ENCODE assay signal across 15 cellular contexts in the genomic region with DNA sequence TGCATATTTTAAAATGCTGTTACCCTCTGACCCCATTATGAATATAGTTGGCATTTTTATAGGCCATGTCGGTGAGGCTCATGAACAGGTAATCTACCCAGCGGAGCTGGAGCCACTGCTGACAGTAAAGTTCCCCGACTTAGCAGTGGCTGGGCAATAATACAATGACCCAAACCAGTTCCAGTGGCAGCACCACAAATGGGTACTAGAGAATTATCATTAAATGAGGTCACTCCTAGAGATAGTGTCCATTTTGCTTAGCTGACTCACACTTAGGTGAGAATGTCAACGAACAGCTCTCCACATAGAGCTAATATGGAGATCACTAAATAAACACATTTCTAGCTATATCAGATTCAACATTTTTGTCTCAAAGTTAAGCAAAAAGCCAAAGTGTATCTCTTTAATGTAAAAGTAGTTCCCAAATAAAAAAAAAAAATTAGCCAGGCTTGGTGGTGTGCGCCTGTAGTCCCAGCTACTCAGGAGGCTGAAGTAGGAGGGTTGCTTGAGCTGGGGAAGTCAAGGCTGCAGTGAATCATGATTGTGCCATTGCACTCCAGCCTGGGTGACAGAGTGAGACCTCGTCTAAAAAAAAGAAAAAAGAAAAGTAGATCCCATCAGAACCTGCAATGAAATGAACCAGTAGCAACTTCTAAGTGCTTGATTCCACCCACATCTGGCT. TPM values are rescaled to one million over a fixed set of nuclear protein-coding genes. Genes with fewer than 3 reads are reported as not detected.
DNase-seq lines count a peak whose midpoint lies in the region; ATAC-seq and TF ChIP-seq lines count a peak whose summit lies in the region.
"Had no signal": no experiment of that assay in that cellular context is flagged by ENCODE, and none has a peak within 500 bp of the region (broad histone marks: within the 10 kb centered on the region; RNA-seq: fewer than 3 reads in every experiment).

No MANE protein-coding gene starts in this region.

- no peak overlapping the region for H3K4me3 ChIP-seq in HEK293 (ENCODE audit: low read depth, low read length)
- no peak overlapping the region for H3K4me3 ChIP-seq in body of pancreas
- no peak overlapping the region for H3K4me3 ChIP-seq in smooth muscle cell

- no peak for DNase-seq in body of pancreas
- no peak for DNase-seq in left colon
- no peak for DNase-seq in smooth muscle cell (lab: John Stamatoyannopoulos, UW; ENCODE audit: unreplicated experiment)
- no peak for DNase-seq in SKM-1 treated with dmso at 0.1 percent for 144 hours (lab: John Stamatoyannopoulos, UW; ENCODE audit: unreplicated experiment)
- DNase-seq in HuH-7.5 (ENCODE audit: low spot score): no peak
- DNase-seq: activated CD4-positive, alpha-beta T cell treated with anti-CD3 and anti-CD28 coated beads for 1 hour; activated naive CD4-positive, alpha-beta T cell treated with anti-CD3 and anti-CD28 coated beads, Interleukin-2, amount 50 U/mL, for 16 hours; central memory CD4-positive, alpha-beta T cell; head of caudate nucleus; natural killer cell; NCI-H2081 treated with DMSO at 0.1 percent for 48 hours; stimulated activated CD4-positive, alpha-beta T cell treated with anti-CD3 and anti-CD28 coated beads, Interleukin-4, amount 100 ng/mL, for 1 hour had no signal

- H4K20me1 ChIP-seq in smooth muscle cell (ENCODE audit: low read depth): peaks cover 14% of the 10 kb centered on the region

- no peaks in the 10 kb centered on the region for H3F3A ChIP-seq in smooth muscle cell (ENCODE audit: low read depth)

- H3K27ac ChIP-seq in HEK293 (ENCODE audit: extremely low read depth, low read depth, low read length) (no peak overlapping the region), body of pancreas (peak overlapping the region in 2 of 4 donors; percentile 10 to 49), smooth muscle cell (ENCODE audit: low read depth) (peak overlapping the region; percentile 34)

- peaks cover 31% of the 10 kb centered on the region for H3K79me2 ChIP-seq in smooth muscle cell (ENCODE audit: low read depth)

- POLR2A ChIA-PET in HEK293 (lab: Yijun Ruan, JAX): no interaction called here

- no peak overlapping the region for H3K9ac ChIP-seq in smooth muscle cell (ENCODE audit: low read depth)

- H3K27me3 ChIP-seq in body of pancreas (no peaks in the 10 kb centered on the region), smooth muscle cell (ENCODE audit: low read depth) (no peaks in the 10 kb centered on the region)

- 64 to 72% methylated on average over 6 of the region's 6 CpGs for WGBS in body of pancreas, 2 donors
- 89% methylated on average over 6 of the region's 6 CpGs for WGBS in smooth muscle cell (ENCODE audit: low lambda C conversion rate)

- intact Hi-C loops in body of pancreas (cut with DNase I): loop anchor here (10.0 kb wide), 1 partner anchor 85 kb away; no protein-coding TSS in a partner anchor
- intact Hi-C loops in left colon (cut with DNase I, micrococcal nuclease): loop anchor here (5.0 to 10.0 kb wide), 2 partner anchors 85 to 87 kb away; no protein-coding TSS in a partner anchor

- no peak for TF ChIP-seq POLR2A in body of pancreas (IDR thresholded peaks at IDR 0.05)

- peaks cover 0 to 7% of the 10 kb centered on the region in 2 experiments; a peak in 1 of 3 replicates for H3K36me3 ChIP-seq in HEK293 (ENCODE audit: control insufficient read depth in 2 of 2, insufficient read depth in 1 of 2, low read length in 2 of 2)
- no peaks in the 10 kb centered on the region for H3K36me3 ChIP-seq in body of pancreas (replicated peaks in 1 of 2; ENCODE audit: insufficient read depth in 1 of 2, low read depth in 2 of 2)
- H3K36me3 ChIP-seq in smooth muscle cell (ENCODE audit: low read depth): no peaks in the 10 kb centered on the region

- H3K4me1 ChIP-seq in HEK293 (ENCODE audit: control insufficient read depth, insufficient read depth, low read length) (peaks cover 10% of the 10 kb centered on the region), body of pancreas (peaks cover 13% of the 10 kb centered on the region), smooth muscle cell (ENCODE audit: low read depth) (peaks cover 6% of the 10 kb centered on the region)

- TF ChIP-seq CTCF in HEK293 (tag by site-specific recombination; IDR thresholded peaks at IDR 0.05) (no peak), body of pancreas (IDR thresholded peaks at IDR 0.05) (no peak), smooth muscle cell (IDR thresholded peaks at IDR 0.05; ENCODE audit: borderline replicate concordance, insufficient read depth, poor library complexity, severe bottlenecking) (no peak)

- ATAC-seq in body of pancreas (peak; percentile 59), left colon (peak; percentile 78), GM21515 (IDR thresholded peaks at IDR 0.05; ENCODE audit: unreplicated experiment) (no peak), HG02885 (IDR thresholded peaks at IDR 0.05; ENCODE audit: poor library complexity, unreplicated experiment) (no peak)
- ATAC-seq: natural killer cell had no signal

- CTCF ChIA-PET in HEK293 (lab: Yijun Ruan, JAX): interaction anchor here (0.6 to 1.4 kb wide), 5 partner anchors 8 to 520 kb away, joined by 3 to 8 read pairs (median 3); a partner anchor contains a TSS

- H3K9me3 ChIP-seq in HEK293 (ENCODE audit: control insufficient read depth, insufficient read depth, low read depth, low read length): no peaks in the 10 kb centered on the region
- no peaks in the 10 kb centered on the region for H3K9me3 ChIP-seq in body of pancreas
- no peaks in the 10 kb centered on the region for H3K9me3 ChIP-seq in smooth muscle cell (replicated peaks; ENCODE audit: low read depth)

- H3K4me2 ChIP-seq in smooth muscle cell: no peak overlapping the region

- H2AFZ ChIP-seq in smooth muscle cell (ENCODE audit: low read depth): no peak overlapping the region

TF ChIP-seq in HEK293, 187 proteins besides CTCF, POLR2A, EP300 and RAD21 (continues in another document):
- TF ChIP-seq, protein P1, sequence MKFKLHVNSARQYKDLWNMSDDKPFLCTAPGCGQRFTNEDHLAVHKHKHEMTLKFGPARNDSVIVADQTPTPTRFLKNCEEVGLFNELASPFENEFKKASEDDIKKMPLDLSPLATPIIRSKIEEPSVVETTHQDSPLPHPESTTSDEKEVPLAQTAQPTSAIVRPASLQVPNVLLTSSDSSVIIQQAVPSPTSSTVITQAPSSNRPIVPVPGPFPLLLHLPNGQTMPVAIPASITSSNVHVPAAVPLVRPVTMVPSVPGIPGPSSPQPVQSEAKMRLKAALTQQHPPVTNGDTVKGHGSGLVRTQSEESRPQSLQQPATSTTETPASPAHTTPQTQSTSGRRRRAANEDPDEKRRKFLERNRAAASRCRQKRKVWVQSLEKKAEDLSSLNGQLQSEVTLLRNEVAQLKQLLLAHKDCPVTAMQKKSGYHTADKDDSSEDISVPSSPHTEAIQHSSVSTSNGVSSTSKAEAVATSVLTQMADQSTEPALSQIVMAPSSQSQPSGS (tag by site-specific recombination; IDR thresholded peaks at IDR 0.05; ENCODE audit: low read depth): 0 out of 2 replicates have a peak, but pooled peaks have one; percentile 4
- no peak for TF ChIP-seq ZNF585B (tag by site-specific recombination; IDR thresholded peaks at IDR 0.05)
- TF ChIP-seq HOXC10 (CRISPR knock-in tag; IDR thresholded peaks at IDR 0.05): no peak
- TF ChIP-seq, protein P2, sequence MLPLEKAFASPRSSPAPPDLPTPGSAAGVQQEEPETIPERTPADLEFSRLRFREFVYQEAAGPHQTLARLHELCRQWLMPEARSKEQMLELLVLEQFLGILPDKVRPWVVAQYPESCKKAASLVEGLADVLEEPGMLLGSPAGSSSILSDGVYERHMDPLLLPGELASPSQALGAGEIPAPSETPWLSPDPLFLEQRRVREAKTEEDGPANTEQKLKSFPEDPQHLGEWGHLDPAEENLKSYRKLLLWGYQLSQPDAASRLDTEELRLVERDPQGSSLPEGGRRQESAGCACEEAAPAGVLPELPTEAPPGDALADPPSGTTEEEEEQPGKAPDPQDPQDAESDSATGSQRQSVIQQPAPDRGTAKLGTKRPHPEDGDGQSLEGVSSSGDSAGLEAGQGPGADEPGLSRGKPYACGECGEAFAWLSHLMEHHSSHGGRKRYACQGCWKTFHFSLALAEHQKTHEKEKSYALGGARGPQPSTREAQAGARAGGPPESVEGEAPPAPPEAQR (tag by site-specific recombination; IDR thresholded peaks at IDR 0.05): no peak
- TF ChIP-seq, protein P3, sequence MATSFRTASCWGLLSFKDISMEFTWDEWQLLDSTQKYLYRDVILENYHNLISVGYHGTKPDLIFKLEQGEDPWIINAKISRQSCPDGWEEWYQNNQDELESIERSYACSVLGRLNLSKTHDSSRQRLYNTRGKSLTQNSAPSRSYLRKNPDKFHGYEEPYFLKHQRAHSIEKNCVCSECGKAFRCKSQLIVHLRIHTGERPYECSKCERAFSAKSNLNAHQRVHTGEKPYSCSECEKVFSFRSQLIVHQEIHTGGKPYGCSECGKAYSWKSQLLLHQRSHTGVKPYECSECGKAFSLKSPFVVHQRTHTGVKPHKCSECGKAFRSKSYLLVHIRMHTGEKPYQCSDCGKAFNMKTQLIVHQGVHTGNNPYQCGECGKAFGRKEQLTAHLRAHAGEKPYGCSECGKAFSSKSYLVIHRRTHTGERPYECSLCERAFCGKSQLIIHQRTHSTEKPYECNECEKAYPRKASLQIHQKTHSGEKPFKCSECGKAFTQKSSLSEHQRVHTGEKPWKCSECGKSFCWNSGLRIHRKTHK (tag by site-specific recombination; IDR thresholded peaks at IDR 0.05): no peak
- TF ChIP-seq, protein P4, sequence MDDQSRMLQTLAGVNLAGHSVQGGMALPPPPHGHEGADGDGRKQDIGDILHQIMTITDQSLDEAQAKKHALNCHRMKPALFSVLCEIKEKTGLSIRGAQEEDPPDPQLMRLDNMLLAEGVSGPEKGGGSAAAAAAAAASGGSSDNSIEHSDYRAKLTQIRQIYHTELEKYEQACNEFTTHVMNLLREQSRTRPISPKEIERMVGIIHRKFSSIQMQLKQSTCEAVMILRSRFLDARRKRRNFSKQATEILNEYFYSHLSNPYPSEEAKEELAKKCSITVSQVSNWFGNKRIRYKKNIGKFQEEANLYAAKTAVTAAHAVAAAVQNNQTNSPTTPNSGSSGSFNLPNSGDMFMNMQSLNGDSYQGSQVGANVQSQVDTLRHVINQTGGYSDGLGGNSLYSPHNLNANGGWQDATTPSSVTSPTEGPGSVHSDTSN (CRISPR knock-in tag; IDR thresholded peaks at IDR 0.05): no peak
- TF ChIP-seq ZNF10 (tag by site-specific recombination; IDR thresholded peaks at IDR 0.05): peak; percentile 55; the same call in 1 of the 2 replicates

RNA-seq across cellular contexts. Expression of a gene that starts 7.4 kb away (rescaled TPM):
- total RNA-seq in body of pancreas (10 to 100 TPM; 21.4 to 48.3 TPM), left colon (100 to 1,000 TPM; 394 to 421 TPM), smooth muscle cell (26.9 and 35.7 TPM in 2 replicates)
- 13.9 and 20.7 TPM in 2 replicates for polyA plus RNA-seq in smooth muscle cell

RNA-seq across cellular contexts. Expression of a gene that starts 58.5 kb away (rescaled TPM):
- total RNA-seq in body of pancreas (10 to 100 TPM; 88.2 to 99.2 TPM), left colon (100 to 1,000 TPM; 111 to 114 TPM), smooth muscle cell (157 and 190 TPM in 2 replicates)
- 215 and 222 TPM in 2 replicates for polyA plus RNA-seq in smooth muscle cell
- total RNA-seq: natural killer cell had no signal

Comparison
In these comparisons a context has a peak if more than half of its experiments do, and no peak if none do; other contexts are left out.
1. ATAC-seq: peak in body of pancreas (single experiment) and left colon (single experiment); none in GM21515 (single experiment) and HG02885 (single experiment).
2. RNA of a gene that starts 7.4 kb away (total RNA-seq): 394 to 421 TPM in left colon; 21.4 to 48.3 TPM in body of pancreas and 26.9 to 35.7 TPM in smooth muscle cell; every median in the first group is over 4 times any median in the second.